Comparison of ENCODE assay signal across 15 cellular contexts in the genomic region with DNA sequence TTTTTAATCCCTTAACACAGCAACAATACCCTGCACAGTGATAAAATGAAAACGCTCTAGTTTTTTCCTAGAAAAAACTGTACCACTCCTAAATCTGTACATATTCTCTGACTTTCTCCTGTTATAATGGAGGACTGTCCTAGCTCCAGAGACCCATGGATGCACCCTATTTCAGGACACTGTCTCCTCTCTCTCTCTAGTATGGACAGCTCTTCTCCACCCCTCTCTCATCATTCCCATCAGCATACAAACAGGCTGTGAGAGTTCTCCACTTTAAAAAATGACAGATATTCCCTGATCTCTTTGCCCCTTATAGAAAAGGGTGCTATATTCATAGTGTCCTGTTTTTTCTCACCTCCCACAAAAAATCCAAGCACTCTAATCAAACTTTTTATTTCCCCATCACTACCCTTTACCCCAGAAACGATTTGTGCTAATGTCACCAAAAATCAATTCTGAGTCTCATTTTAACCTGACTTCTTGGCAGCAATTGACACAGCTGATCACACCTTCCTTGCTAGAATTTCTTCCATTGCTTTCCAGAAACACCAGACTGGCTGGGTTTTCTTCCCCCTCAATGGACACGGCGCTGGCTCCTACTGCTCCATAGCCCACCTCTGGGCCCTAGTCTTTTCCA. TPM values are rescaled to one million over a fixed set of nuclear protein-coding genes. Genes with fewer than 3 reads are reported as not detected.
"Had no signal": no experiment of that assay in that cellular context is flagged by ENCODE, and none has a peak within 500 bp of the region (broad histone marks: within the 10 kb centered on the region; RNA-seq: fewer than 3 reads in every experiment).

No MANE protein-coding gene starts in this region.

- H3K27me3 Mint-ChIP-seq: activated B cell treated with CpG ODN at 0.5 μM for 24 hours; activated naive CD8-positive, alpha-beta T cell; stimulated activated naive CD8-positive, alpha-beta T cell treated with anti-CD3 and anti-CD28 coated beads, Interleukin-15, Interleukin-2, amounts not matched to agents 100 ng/mL and 50 ng/mL, for 24 hours had no signal

- H3K27ac ChIP-seq: colonic mucosa, esophagus squamous epithelium, left lung, upper lobe of left lung had no signal

- H3K36me3 ChIP-seq: colonic mucosa, esophagus squamous epithelium, left lung, upper lobe of left lung had no signal

- H3K9me3 Mint-ChIP-seq: activated B cell treated with CpG ODN at 0.5 μM for 24 hours had no signal

- H3K4me3 ChIP-seq: colonic mucosa, esophagus squamous epithelium, left lung, upper lobe of left lung had no signal

- H3K9me3 ChIP-seq: colonic mucosa, esophagus squamous epithelium, left lung, upper lobe of left lung had no signal

- H3K4me3 Mint-ChIP-seq: activated naive CD8-positive, alpha-beta T cell; stimulated activated naive CD8-positive, alpha-beta T cell treated with anti-CD3 and anti-CD28 coated beads, Interleukin-15, Interleukin-2, amounts not matched to agents 100 ng/mL and 50 ng/mL, for 24 hours had no signal

- H3K36me3 Mint-ChIP-seq: activated naive CD8-positive, alpha-beta T cell had no signal

- H3K27ac Mint-ChIP-seq: activated naive CD8-positive, alpha-beta T cell; stimulated activated naive CD8-positive, alpha-beta T cell treated with anti-CD3 and anti-CD28 coated beads, Interleukin-15, Interleukin-2, amounts not matched to agents 100 ng/mL and 50 ng/mL, for 24 hours had no signal

- H3K27me3 ChIP-seq: colonic mucosa, esophagus squamous epithelium, left lung, upper lobe of left lung had no signal

- ATAC-seq: left lung, sciatic nerve had no signal

- DNase-seq: activated B cell treated with CpG ODN at 0.5 μM for 24 hours; activated CD4-positive, alpha-beta T cell treated with anti-CD3 and anti-CD28 coated beads for 48 hours; activated CD8-positive, alpha-beta memory T cell treated with anti-CD3 and anti-CD28 coated beads, Interleukin-2, amount 50 U/mL, for 48 hours; activated gamma-delta T cell treated with Interleukin-2 at 50 U/mL for 16 hours; amniotic stem cell; central memory CD4-positive, alpha-beta T cell; colonic mucosa; esophagus squamous epithelium; hippocampal formation; left lung; upper lobe of left lung had no signal

- H3K4me1 ChIP-seq: colonic mucosa had no signal

RNA-seq across cellular contexts. Expression of a gene that starts 20.7 kb away (rescaled TPM):
- total RNA-seq: T-helper 2 cell treated with Interferon-gamma antibody and Interleukin-4, amounts not matched to agents 100 ng/mL and 5 ng/mL, for 36 hours had no signal
